Comparison of ENCODE assay signal across 28 cellular contexts in genomic region chr10:112823007-112823406, GRCh38.
"Had no signal": no experiment of that assay in that cellular context is flagged by ENCODE, and none has a peak within 500 bp of the region (broad histone marks: within the 10 kb centered on the region; RNA-seq: fewer than 3 reads in every experiment).

No MANE protein-coding gene starts in this region.

- H3K4me2 ChIP-seq: smooth muscle cell had no signal

- H3K9me3 Mint-ChIP-seq: immature natural killer cell; natural killer cell; stimulated activated effector memory CD8-positive, alpha-beta T cell treated with anti-CD3 and anti-CD28 coated beads, Interleukin-12 subunit alpha, Interleukin-12 subunit beta, amount 100 ng/mL, for 72 hours had no signal

- H3K27ac ChIP-seq: coronary artery, esophagus squamous epithelium, left lung, neutrophil, parathyroid adenoma, prostate gland, right atrium auricular region, stomach, thyroid gland had no signal

- H3K4me3 ChIP-seq: coronary artery, esophagus squamous epithelium, left lung, prostate gland, right atrium auricular region, smooth muscle cell, stomach, thyroid gland had no signal

- H3K9ac ChIP-seq: parathyroid adenoma had no signal

- DNase-seq: dermis blood vessel endothelial cell; effector memory CD4-positive, alpha-beta T cell; erythroblast; esophagus squamous epithelium; foreskin melanocyte; glutamatergic neuron; hypothalamus; immature natural killer cell; islet precursor cell; left lung; mammary epithelial cell; natural killer cell; stimulated activated CD4-positive, alpha-beta T cell treated with anti-CD3 and anti-CD28 coated beads, Interleukin-12 subunit alpha, Interleukin-12 subunit beta, amount 100 ng/mL, for 4 hours; stimulated activated CD4-positive, alpha-beta T cell treated with anti-CD3 and anti-CD28 coated beads, Interleukin-2, amount 100 ng/mL, for 24 hours; stimulated activated CD4-positive, alpha-beta T cell treated with anti-CD3 and anti-CD28 coated beads, Interleukin-4, amount 100 ng/mL, for 24 hours; stimulated activated naive CD4-positive, alpha-beta T cell treated with Interleukin-2 at 50 U/mL for 16 hours; stomach; thyroid gland; trophoblast cell had no signal

- H3K79me2 ChIP-seq: parathyroid adenoma had no signal

- H3K4me1 ChIP-seq: left lung, prostate gland, right atrium auricular region, thyroid gland had no signal

- H3K4me3 Mint-ChIP-seq: immature natural killer cell; natural killer cell; stimulated activated effector memory CD8-positive, alpha-beta T cell treated with anti-CD3 and anti-CD28 coated beads, Interleukin-12 subunit alpha, Interleukin-12 subunit beta, amount 100 ng/mL, for 72 hours had no signal

- H3K27me3 ChIP-seq: esophagus squamous epithelium, left lung, neutrophil, right atrium auricular region, stomach, thyroid gland had no signal

- ATAC-seq: left lung; natural killer cell; sciatic nerve; stimulated activated effector memory CD8-positive, alpha-beta T cell treated with anti-CD3 and anti-CD28 coated beads, Interleukin-12 subunit alpha, Interleukin-12 subunit beta, amount 100 ng/mL, for 72 hours had no signal

- H2AFZ ChIP-seq: parathyroid adenoma had no signal

- FAIRE-seq: endometrium had no signal

- H3K9me3 ChIP-seq: esophagus squamous epithelium, left lung, neutrophil, prostate gland, right atrium auricular region, stomach, thyroid gland had no signal

- H3K27ac Mint-ChIP-seq: immature natural killer cell, natural killer cell had no signal

- H3K36me3 Mint-ChIP-seq: natural killer cell; stimulated activated effector memory CD8-positive, alpha-beta T cell treated with anti-CD3 and anti-CD28 coated beads, Interleukin-12 subunit alpha, Interleukin-12 subunit beta, amount 100 ng/mL, for 72 hours had no signal

- H3K36me3 ChIP-seq: esophagus squamous epithelium, left lung, neutrophil, prostate gland, right atrium auricular region, stomach, thyroid gland had no signal
